9 cellular contexts compared by ENCODE assay signal in the genomic region with DNA sequence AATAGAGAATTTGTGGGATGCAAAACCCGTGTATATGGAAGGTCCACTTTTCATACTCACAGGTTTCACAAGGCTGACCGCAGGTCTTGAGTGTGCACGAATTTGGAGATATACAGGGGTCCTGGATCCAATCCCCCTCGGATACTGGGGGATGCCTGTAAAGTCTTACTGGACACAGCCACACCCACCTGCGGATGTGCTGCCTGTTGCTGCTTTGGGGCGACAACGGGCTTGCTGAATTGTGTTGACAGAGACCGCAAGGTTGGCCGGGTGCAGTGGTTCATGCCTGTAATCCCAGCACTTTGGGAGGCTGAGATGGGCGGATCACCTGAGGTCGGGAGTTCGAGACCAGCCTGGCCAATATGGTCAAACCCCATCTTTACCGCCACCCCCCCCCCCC. TPM values are rescaled to one million over a fixed set of nuclear protein-coding genes. Genes with fewer than 3 reads are reported as not detected.
"Had no signal": no experiment of that assay in that cellular context is flagged by ENCODE, and none has a peak within 500 bp of the region (broad histone marks: within the 10 kb centered on the region; RNA-seq: fewer than 3 reads in every experiment).

No MANE protein-coding gene starts in this region.

- H3K36me3 Mint-ChIP-seq: IgD-negative memory B cell had no signal

- H3K27ac ChIP-seq: HL-60, KMS-11 had no signal

- H3K27ac Mint-ChIP-seq: IgD-negative memory B cell had no signal

- H3K4me3 Mint-ChIP-seq: IgD-negative memory B cell had no signal

- H3K4me3 ChIP-seq: K562 had no signal

- DNase-seq: IMR-90, KBM-7, KG1 had no signal

- H3K9me3 Mint-ChIP-seq: IgD-negative memory B cell had no signal

- ATAC-seq: K562 had no signal

- H3K27me3 Mint-ChIP-seq: IgD-negative memory B cell had no signal

- H3K9ac ChIP-seq: KMS-11 had no signal

RNA-seq across cellular contexts. Expression of gene SSTR2, which starts 21.5 kb away (rescaled TPM):
- total RNA-seq: HepG2, HT-29, IMR-90, K562 had no signal
- polyA plus RNA-seq: IgD-negative memory B cell had no signal
